Comparison of ENCODE assay signal across 1 cellular context in genomic region chr7:129615018-129615417, GRCh38.
TF ChIP-seq lines count a peak whose summit lies in the region.

No MANE protein-coding gene starts in this region.

TF ChIP-seq in WTC11, 78 proteins besides CTCF, POLR2A, EP300 and RAD21 (continued from another document):
- TF ChIP-seq ZBTB43 (CRISPR knock-in tag; IDR thresholded peaks at IDR 0.05) = no peak
- no peak for TF ChIP-seq ZNF512 (CRISPR knock-in tag; IDR thresholded peaks at IDR 0.05; ENCODE audit: borderline replicate concordance)
- no peak for TF ChIP-seq STAT6 (CRISPR knock-in tag; conservative IDR thresholded peaks at IDR 0.05; ENCODE audit: low read depth)
- TF ChIP-seq CREB1 (CRISPR knock-in tag; IDR thresholded peaks at IDR 0.05) = no peak
- no peak for TF ChIP-seq ZBTB21 (CRISPR knock-in tag; IDR thresholded peaks at IDR 0.05; ENCODE audit: borderline replicate concordance)
- no peak for TF ChIP-seq E2F4 (CRISPR knock-in tag; IDR thresholded peaks at IDR 0.05; ENCODE audit: borderline replicate concordance, low read depth)
- no peak for TF ChIP-seq E2F5 (CRISPR knock-in tag; IDR thresholded peaks at IDR 0.05)
- no peak for TF ChIP-seq IRF1 (CRISPR knock-in tag; IDR thresholded peaks at IDR 0.05)
TF ChIP-seq in WTC11: peak in this region for 0.
